8 cellular contexts compared by ENCODE assay signal in the genomic region with DNA sequence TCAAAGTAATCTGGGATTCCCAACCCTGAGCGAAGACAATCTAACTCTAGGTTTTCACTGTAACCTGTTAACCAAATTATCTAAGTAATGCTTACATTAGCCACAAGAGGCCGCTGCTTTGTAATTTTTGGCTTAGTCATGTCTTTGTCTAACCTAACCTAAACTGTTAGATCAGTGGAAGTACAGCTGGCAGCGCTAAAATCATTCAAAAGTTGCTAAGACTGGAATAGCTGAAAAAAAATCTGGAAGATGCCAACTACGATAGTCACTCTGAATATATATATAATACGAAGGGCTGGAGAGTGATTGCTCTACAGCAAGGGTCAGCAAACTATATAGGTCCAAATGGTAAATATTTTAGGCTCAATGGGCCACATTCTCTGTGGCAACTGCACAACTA.
DNase-seq lines count a peak whose midpoint lies in the region; ATAC-seq and TF ChIP-seq lines count a peak whose summit lies in the region.

No MANE protein-coding gene starts in this region.

- H3K4me3 Mint-ChIP-seq in naive thymus-derived CD4-positive, alpha-beta T cell, result no peak overlapping the region

- POLR2A ChIA-PET in naive thymus-derived CD4-positive, alpha-beta T cell (lab: Charles Lee), result no interaction called here

- H3K36me3 Mint-ChIP-seq in naive thymus-derived CD4-positive, alpha-beta T cell, result peaks cover 3 to 17% (median 11%) of the 10 kb centered on the region in 5 donors

- no peaks in the 10 kb centered on the region for H3K9me3 Mint-ChIP-seq in naive thymus-derived CD4-positive, alpha-beta T cell

- intact Hi-C loops in naive thymus-derived CD4-positive, alpha-beta T cell (cut with micrococcal nuclease), result loop anchor here (1.0 to 10.0 kb wide), 10 partner anchors 21 to 670 kb away; no protein-coding TSS in a partner anchor

- no peaks in the 10 kb centered on the region for H3K4me1 ChIP-seq in naive thymus-derived CD4-positive, alpha-beta T cell (ENCODE audit: control insufficient read depth in 2 of 2, insufficient read depth in 2 of 2, low read length in 2 of 2)

- peak overlapping the region in 2 of 9 donors; percentile 12 to 40 for H3K27ac Mint-ChIP-seq in naive thymus-derived CD4-positive, alpha-beta T cell

- H3K4me3 ChIP-seq in naive thymus-derived CD4-positive, alpha-beta T cell (ENCODE audit: low read length), result no peak overlapping the region

- TF ChIP-seq POLR2A in erythroblast (IDR thresholded peaks at IDR 0.05; ENCODE audit: low read length), result no peak

- peaks cover 0 to 5% (median 0%) of the 10 kb centered on the region in 7 donors for H3K4me1 Mint-ChIP-seq in naive thymus-derived CD4-positive, alpha-beta T cell

- no peak overlapping the region for H3K27ac ChIP-seq in naive thymus-derived CD4-positive, alpha-beta T cell (ENCODE audit: low read depth, low read length)

- peak; percentile 78 for ATAC-seq in GM18873 (IDR thresholded peaks at IDR 0.05; ENCODE audit: low FRiP score, unreplicated experiment)
- peak; percentile 88 for ATAC-seq in HG03064 (IDR thresholded peaks at IDR 0.05; ENCODE audit: low read depth, unreplicated experiment)
- ATAC-seq in naive thymus-derived CD4-positive, alpha-beta T cell, result peak; percentile 84

- peaks cover 0 to 2% (median 0%) of the 10 kb centered on the region in 5 donors for H3K27me3 Mint-ChIP-seq in naive thymus-derived CD4-positive, alpha-beta T cell

- peaks cover 7 to 34% (median 9%) of the 10 kb centered on the region in 3 experiments for H3K36me3 ChIP-seq in naive thymus-derived CD4-positive, alpha-beta T cell (ENCODE audit: control insufficient read depth in 2 of 3, insufficient read depth in 3 of 3, low read length in 3 of 3)

- no peaks in the 10 kb centered on the region for H3K9me3 ChIP-seq in naive thymus-derived CD4-positive, alpha-beta T cell (ENCODE audit: control insufficient read depth in 2 of 3, low read length in 3 of 3)

- DNase-seq in COLO829 (ENCODE audit: low spot score) (peak; percentile 45), NCI-H2196 treated with DMSO at 0.1 percent for 48 hours (lab: John Stamatoyannopoulos, UW; ENCODE audit: unreplicated experiment) (peak; percentile 42), erythroblast (lab: John Stamatoyannopoulos, UW) (peak; percentile 58 to 77), ureter (ENCODE audit: low spot score) (peak; percentile 66)
- DNase-seq in activated CD4-positive, alpha-beta T cell treated with anti-CD3 and anti-CD28 coated beads for 4 hours, result peak; percentile 24 to 58
- peak in 7 of 9 donors; percentile 23 to 53 (median 41) for DNase-seq in naive thymus-derived CD4-positive, alpha-beta T cell

- no peaks in the 10 kb centered on the region for H3K27me3 ChIP-seq in naive thymus-derived CD4-positive, alpha-beta T cell (ENCODE audit: control insufficient read depth in 2 of 2, insufficient read depth in 2 of 2, low read length in 2 of 2)

- CTCF ChIA-PET in naive thymus-derived CD4-positive, alpha-beta T cell (lab: Charles Lee), result interaction anchor here (0.6 to 2.9 kb wide), 7 partner anchors 8 to 336 kb away, joined by 3 to 14 read pairs (median 3); no protein-coding TSS in a partner anchor
